Comparison of ENCODE assay signal across 26 cellular contexts in the genomic region with DNA sequence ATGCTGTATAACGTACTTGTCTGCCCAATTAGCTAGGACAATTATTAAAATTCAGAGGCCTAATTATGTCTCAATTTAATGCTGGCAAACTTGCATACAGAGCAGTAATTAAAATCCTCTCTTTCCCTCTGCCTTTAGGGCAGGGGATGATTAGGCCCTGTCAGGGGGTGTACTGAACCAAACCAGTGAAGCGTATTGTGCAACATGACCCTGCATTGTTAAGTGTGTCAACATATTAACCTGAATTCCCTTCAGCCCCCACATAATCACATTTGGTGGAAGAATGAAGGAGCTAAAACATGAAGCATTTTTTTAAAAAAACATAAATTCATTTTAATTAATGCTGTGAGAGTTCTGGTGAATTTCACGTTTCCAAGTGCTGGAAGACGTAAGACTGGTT.
"Had no signal": no experiment of that assay in that cellular context is flagged by ENCODE, and none has a peak within 500 bp of the region (broad histone marks: within the 10 kb centered on the region; RNA-seq: fewer than 3 reads in every experiment).

No MANE protein-coding gene starts in this region.

- H2AFZ ChIP-seq: parathyroid adenoma had no signal

- H3K27ac ChIP-seq: brain microvascular endothelial cell, dorsolateral prefrontal cortex, epithelial cell of prostate, lower lobe of right lung, parathyroid adenoma, spleen, thoracic aorta, upper lobe of right lung had no signal

- H3K9ac ChIP-seq: parathyroid adenoma had no signal

- H3K9me3 ChIP-seq: lower lobe of right lung, spleen, thoracic aorta, upper lobe of right lung had no signal

- H3K36me3 Mint-ChIP-seq: activated naive CD4-positive, alpha-beta T cell treated with anti-CD3 and anti-CD28 coated beads, Interleukin-2, amount 10 ng/mL, durations not matched to agents 7 days and 5 days; natural killer cell; stimulated activated memory B cell treated with anti-CD40 and anti-IgM and Interleukin-4, amounts not matched to agents 10 μg/mL and 1 μg/mL and 100 μg/mL, for 72 hours had no signal

- H3K9me3 Mint-ChIP-seq: activated CD4-positive, alpha-beta T cell treated with anti-CD3 and anti-CD28 coated beads, Interleukin-2, amount 10 ng/mL, durations not matched to agents 24 days and 14 days; activated CD8-positive, alpha-beta T cell treated with anti-CD3 and anti-CD28 coated beads for 36 hours; activated naive CD4-positive, alpha-beta T cell treated with anti-CD3 and anti-CD28 coated beads, Interleukin-2, amount 10 ng/mL, durations not matched to agents 7 days and 5 days; activated naive CD8-positive, alpha-beta T cell treated with anti-CD3 and anti-CD28 coated beads, Interleukin-2, amount 50 U/mL, for 24 hours; natural killer cell; stimulated activated memory B cell treated with anti-CD40 and anti-IgM and Interleukin-4, amounts not matched to agents 10 μg/mL and 1 μg/mL and 100 μg/mL, for 72 hours had no signal

- ATAC-seq: activated CD8-positive, alpha-beta T cell treated with anti-CD3 and anti-CD28 coated beads for 36 hours; activated naive CD8-positive, alpha-beta T cell treated with anti-CD3 and anti-CD28 coated beads, Interleukin-2, amount 50 U/mL, for 24 hours; left cardiac atrium; lower lobe of right lung; natural killer cell; stimulated activated memory B cell treated with anti-CD40 and anti-IgM and Interleukin-4, amounts not matched to agents 10 μg/mL and 1 μg/mL and 100 μg/mL, for 72 hours; upper lobe of right lung had no signal

- H3K4me1 ChIP-seq: parathyroid adenoma had no signal

- H3K4me3 ChIP-seq: dorsolateral prefrontal cortex, lower lobe of right lung, spleen, thoracic aorta, upper lobe of right lung had no signal

- H3K4me3 Mint-ChIP-seq: activated CD4-positive, alpha-beta T cell treated with anti-CD3 and anti-CD28 coated beads, Interleukin-2, amount 10 ng/mL, durations not matched to agents 24 days and 14 days; activated CD8-positive, alpha-beta T cell treated with anti-CD3 and anti-CD28 coated beads for 36 hours; activated naive CD4-positive, alpha-beta T cell treated with anti-CD3 and anti-CD28 coated beads, Interleukin-2, amount 10 ng/mL, durations not matched to agents 7 days and 5 days; activated naive CD8-positive, alpha-beta T cell treated with anti-CD3 and anti-CD28 coated beads, Interleukin-2, amount 50 U/mL, for 24 hours; natural killer cell; stimulated activated memory B cell treated with anti-CD40 and anti-IgM and Interleukin-4, amounts not matched to agents 10 μg/mL and 1 μg/mL and 100 μg/mL, for 72 hours had no signal

- DNase-seq: activated CD4-positive, alpha-beta T cell treated with anti-CD3 and anti-CD28 coated beads, Interleukin-2, amount 10 ng/mL, durations not matched to agents 24 days and 14 days; activated CD4-positive, CD25-positive, alpha-beta regulatory T cell; activated CD8-positive, alpha-beta T cell treated with anti-CD3 and anti-CD28 coated beads for 36 hours; activated effector memory CD4-positive, alpha-beta T cell treated with Interleukin-2 at 50 U/mL for 16 hours; activated naive CD4-positive, alpha-beta T cell treated with anti-CD3 and anti-CD28 coated beads, Interleukin-2, amount 10 ng/mL, durations not matched to agents 7 days and 5 days; activated naive CD8-positive, alpha-beta T cell treated with anti-CD3 and anti-CD28 coated beads, Interleukin-2, amount 50 U/mL, for 24 hours; activated T-cell treated with anti-CD3 and anti-CD28 coated beads, Interleukin-2, amount 50 U/mL, for 48 hours; anterior cingulate cortex; brain microvascular endothelial cell; central memory CD4-positive, alpha-beta T cell; dorsolateral prefrontal cortex; foreskin fibroblast; hippocampal formation; left cardiac atrium; lower lobe of right lung; natural killer cell; spleen; stimulated activated CD4-positive, alpha-beta T cell treated with anti-CD3 and anti-CD28 coated beads, Interleukin-4, amount 100 ng/mL, for 4 hours; T-helper 9 cell; upper lobe of right lung had no signal

- H3K27ac Mint-ChIP-seq: activated CD4-positive, alpha-beta T cell treated with anti-CD3 and anti-CD28 coated beads, Interleukin-2, amount 10 ng/mL, durations not matched to agents 24 days and 14 days; activated CD8-positive, alpha-beta T cell treated with anti-CD3 and anti-CD28 coated beads for 36 hours; activated naive CD4-positive, alpha-beta T cell treated with anti-CD3 and anti-CD28 coated beads, Interleukin-2, amount 10 ng/mL, durations not matched to agents 7 days and 5 days; activated naive CD8-positive, alpha-beta T cell treated with anti-CD3 and anti-CD28 coated beads, Interleukin-2, amount 50 U/mL, for 24 hours; natural killer cell; stimulated activated memory B cell treated with anti-CD40 and anti-IgM and Interleukin-4, amounts not matched to agents 10 μg/mL and 1 μg/mL and 100 μg/mL, for 72 hours had no signal

- FAIRE-seq: colon, islet of Langerhans had no signal

- H3K27me3 ChIP-seq: brain microvascular endothelial cell, upper lobe of right lung had no signal

- H3K79me2 ChIP-seq: parathyroid adenoma had no signal

- H3K36me3 ChIP-seq: brain microvascular endothelial cell, lower lobe of right lung, spleen, thoracic aorta, upper lobe of right lung had no signal
